In genomic region chr1:54998100-54998499, GRCh38 we compare ENCODE assay signal across 34 cellular contexts. TPM values are rescaled to one million over a fixed set of nuclear protein-coding genes. Genes with fewer than 3 reads are reported as not detected.
"Had no signal": no experiment of that assay in that cellular context is flagged by ENCODE, and none has a peak within 500 bp of the region (broad histone marks: within the 10 kb centered on the region; RNA-seq: fewer than 3 reads in every experiment).

No MANE protein-coding gene starts in this region.

- H3K36me3 Mint-ChIP-seq: activated naive CD8-positive, alpha-beta T cell treated with anti-CD3 and anti-CD28 coated beads for 36 hours had no signal

- H3K4me3 Mint-ChIP-seq: activated CD4-positive, alpha-beta T cell treated with anti-CD3 and anti-CD28 coated beads, Interleukin-2, amount 10 ng/mL, durations not matched to agents 24 days and 14 days; activated CD8-positive, alpha-beta T cell treated with anti-CD3 and anti-CD28 coated beads for 36 hours; activated naive CD8-positive, alpha-beta T cell treated with anti-CD3 and anti-CD28 coated beads for 36 hours had no signal

- H3K9me3 Mint-ChIP-seq: activated CD4-positive, alpha-beta T cell treated with anti-CD3 and anti-CD28 coated beads, Interleukin-2, amount 10 ng/mL, durations not matched to agents 24 days and 14 days; activated CD8-positive, alpha-beta T cell treated with anti-CD3 and anti-CD28 coated beads for 36 hours; activated naive CD8-positive, alpha-beta T cell treated with anti-CD3 and anti-CD28 coated beads for 36 hours; activated T-cell treated with anti-CD3 and anti-CD28 coated beads, Interleukin-2, amount 50 U/mL, for 72 hours; activated T-helper 17 cell treated with anti-CD3 and anti-CD28 coated beads, Interleukin-2, amount 50 U/mL, for 72 hours had no signal

- H3K4me1 ChIP-seq: SJCRH30 had no signal

- H3K36me3 ChIP-seq: SJCRH30 had no signal

- DNase-seq: activated CD4-positive, alpha-beta T cell treated with anti-CD3 and anti-CD28 coated beads, Interleukin-2, amount 10 ng/mL, durations not matched to agents 24 days and 14 days; activated CD4-positive, alpha-beta T cell treated with anti-CD3 and anti-CD28 coated beads, Interleukin-2, amount 50 U/mL, for 4 hours; activated CD8-positive, alpha-beta T cell treated with anti-CD3 and anti-CD28 coated beads for 36 hours; activated effector memory CD4-positive, alpha-beta T cell treated with anti-CD3 and anti-CD28 coated beads, Interleukin-2, amount 50 U/mL, for 16 hours; activated naive CD4-positive, alpha-beta T cell; activated naive CD4-positive, alpha-beta T cell treated with anti-CD3 and anti-CD28 coated beads, Interleukin-2, amount 50 U/mL, for 16 hours; activated naive CD8-positive, alpha-beta T cell treated with anti-CD3 and anti-CD28 coated beads for 36 hours; activated T-cell treated with anti-CD3 and anti-CD28 coated beads, Interleukin-2, amount 50 U/mL, for 1 hour; activated T-cell treated with anti-CD3 and anti-CD28 coated beads, Interleukin-2, amount 50 U/mL, for 72 hours; amniotic stem cell; aorta; MM.1S; MV-4-11; NCI-H1092; NCI-H1436 treated with DMSO at 0.1 percent for 48 hours; NCI-H1694 treated with DMSO at 0.1 percent for 48 hours; NCI-H2029; NCI-H345; NCI-H524 treated with DMSO at 0.1 percent for 48 hours; NK-92 treated with Interleukin-12 subunit alpha and Interleukin-12 subunit beta, amount 100 ng/mL, for 24 hours; Right ventricle myocardium superior; SJCRH30; T1000 had no signal

- H2AFZ ChIP-seq: PC-9 had no signal

- H3K27ac Mint-ChIP-seq: activated CD4-positive, alpha-beta T cell treated with anti-CD3 and anti-CD28 coated beads, Interleukin-2, amount 10 ng/mL, durations not matched to agents 24 days and 14 days; activated CD8-positive, alpha-beta T cell treated with anti-CD3 and anti-CD28 coated beads for 36 hours; activated naive CD8-positive, alpha-beta T cell treated with anti-CD3 and anti-CD28 coated beads for 36 hours; activated T-cell treated with anti-CD3 and anti-CD28 coated beads, Interleukin-2, amount 50 U/mL, for 72 hours; activated T-helper 17 cell treated with anti-CD3 and anti-CD28 coated beads, Interleukin-2, amount 50 U/mL, for 72 hours had no signal

- H3K27ac ChIP-seq: PC-9, RWPE1, SJCRH30, SK-N-MC had no signal

- ATAC-seq: activated CD8-positive, alpha-beta T cell treated with anti-CD3 and anti-CD28 coated beads for 36 hours; activated T-cell treated with anti-CD3 and anti-CD28 coated beads, Interleukin-2, amount 50 U/mL, for 72 hours; activated T-helper 17 cell treated with anti-CD3 and anti-CD28 coated beads, Interleukin-2, amount 50 U/mL, for 72 hours had no signal

- H3K4me2 ChIP-seq: PC-9 had no signal

- H3K9me3 ChIP-seq: SJCRH30 had no signal

- H3K4me3 ChIP-seq: PC-9, SJCRH30, SK-N-MC had no signal

RNA-seq across cellular contexts. Expression of gene BSND, which starts 0.6 kb away (rescaled TPM):
- total RNA-seq: activated CD4-positive, alpha-beta T cell treated with anti-CD3 and anti-CD28 coated beads, Interleukin-2, amount 10 ng/mL, durations not matched to agents 24 days and 14 days; activated CD8-positive, alpha-beta memory T cell treated with anti-CD3 and anti-CD28 coated beads for 36 hours; activated CD8-positive, alpha-beta T cell treated with anti-CD3 and anti-CD28 coated beads for 36 hours; activated naive CD8-positive, alpha-beta T cell treated with anti-CD3 and anti-CD28 coated beads for 36 hours; activated T-cell treated with anti-CD3 and anti-CD28 coated beads, Interleukin-2, amount 50 U/mL, for 72 hours; aorta; cardiac septum; LHCN-M2; NCI-H460; OCI-LY7; Right ventricle myocardium superior; SJCRH30; T-helper 1 cell treated with Interleukin-12 subunit alpha and Interleukin-12 subunit beta and Interleukin-4 antibody, amounts not matched to agents 30 ng/mL and 1 ng/mL, for 36 hours; T-helper 2 cell treated with Interferon-gamma antibody and Interleukin-4, amounts not matched to agents 100 ng/mL and 5 ng/mL, for 36 hours had no signal
- polyA plus RNA-seq: aorta had no signal

RNA-seq across cellular contexts. Expression of gene TMEM61, which starts 17.7 kb away (rescaled TPM):
- total RNA-seq: activated CD4-positive, alpha-beta T cell treated with anti-CD3 and anti-CD28 coated beads, Interleukin-2, amount 10 ng/mL, durations not matched to agents 24 days and 14 days; activated CD8-positive, alpha-beta memory T cell treated with anti-CD3 and anti-CD28 coated beads for 36 hours; activated CD8-positive, alpha-beta T cell treated with anti-CD3 and anti-CD28 coated beads for 36 hours; activated naive CD8-positive, alpha-beta T cell treated with anti-CD3 and anti-CD28 coated beads for 36 hours; activated T-cell treated with anti-CD3 and anti-CD28 coated beads, Interleukin-2, amount 50 U/mL, for 72 hours; activated T-helper 17 cell treated with anti-CD3 and anti-CD28 coated beads, Interleukin-2, amount 50 U/mL, for 72 hours; cardiac septum; LHCN-M2; NCI-H460; OCI-LY7; SJCRH30; T-helper 1 cell treated with Interleukin-12 subunit alpha and Interleukin-12 subunit beta and Interleukin-4 antibody, amounts not matched to agents 30 ng/mL and 1 ng/mL, for 36 hours; T-helper 2 cell treated with Interferon-gamma antibody and Interleukin-4, amounts not matched to agents 100 ng/mL and 5 ng/mL, for 36 hours had no signal

RNA-seq across cellular contexts. Expression of gene PCSK9, which starts 41.2 kb away (rescaled TPM):
- total RNA-seq: activated CD4-positive, alpha-beta T cell treated with anti-CD3 and anti-CD28 coated beads, Interleukin-2, amount 10 ng/mL, durations not matched to agents 24 days and 14 days; activated CD8-positive, alpha-beta memory T cell treated with anti-CD3 and anti-CD28 coated beads for 36 hours; activated CD8-positive, alpha-beta T cell treated with anti-CD3 and anti-CD28 coated beads for 36 hours; activated naive CD8-positive, alpha-beta T cell treated with anti-CD3 and anti-CD28 coated beads for 36 hours; activated T-cell treated with anti-CD3 and anti-CD28 coated beads, Interleukin-2, amount 50 U/mL, for 72 hours; activated T-helper 17 cell treated with anti-CD3 and anti-CD28 coated beads, Interleukin-2, amount 50 U/mL, for 72 hours; cardiac septum; NCI-H460; OCI-LY7; Right ventricle myocardium superior; T-helper 1 cell treated with Interleukin-12 subunit alpha and Interleukin-12 subunit beta and Interleukin-4 antibody, amounts not matched to agents 30 ng/mL and 1 ng/mL, for 36 hours had no signal
